In the genomic region with DNA sequence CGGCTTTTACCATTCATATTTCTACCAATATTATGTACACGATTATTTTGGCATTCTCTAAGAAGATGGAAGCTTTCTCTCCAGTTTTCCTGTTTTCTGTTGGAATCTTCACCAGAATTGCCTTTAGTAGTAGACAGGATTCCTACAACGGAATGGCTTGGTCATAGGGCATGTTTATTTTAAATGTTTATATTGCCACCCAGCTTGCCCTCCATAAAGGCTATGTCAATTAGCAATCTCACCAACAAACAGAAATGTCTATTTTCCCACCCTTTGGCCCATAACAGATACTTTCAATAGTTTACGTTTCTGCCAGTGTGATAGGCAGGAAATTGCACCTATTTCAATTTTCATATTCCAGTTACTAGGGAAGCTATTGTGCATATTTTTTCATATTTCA, we compare ENCODE assay signal across 33 cellular contexts.
"Had no signal": no experiment of that assay in that cellular context is flagged by ENCODE, and none has a peak within 500 bp of the region (broad histone marks: within the 10 kb centered on the region; RNA-seq: fewer than 3 reads in every experiment).

No MANE protein-coding gene starts in this region.

- H3K4me3 ChIP-seq: MG63 had no signal

- H3K36me3 ChIP-seq: MG63 had no signal

- H3K4me2 ChIP-seq: KMS-11 had no signal

- H3K9me3 ChIP-seq: MG63 had no signal

- H3K9ac ChIP-seq: KMS-11 had no signal

- DNase-seq: Karpas-422, Kasumi-1, MG63, MM.1S, MV-4-11, NCI-H1048, NCI-H1092, NCI-H1105, NCI-H1105 treated with DMSO at 0.1 percent for 48 hours, NCI-H1417, NCI-H1417 treated with DMSO at 0.1 percent for 48 hours, NCI-H1436, NCI-H1436 treated with DMSO at 0.1 percent for 48 hours, NCI-H146, NCI-H1694, NCI-H1694 treated with DMSO at 0.1 percent for 48 hours, NCI-H187, NCI-H187 treated with DMSO at 0.1 percent for 48 hours, NCI-H1930, NCI-H2029, NCI-H2029 treated with DMSO at 0.1 percent for 48 hours, NCI-H2081, NCI-H2081 treated with DMSO at 0.1 percent for 48 hours, NCI-H2107, NCI-H2171, NCI-H2171 treated with DMSO at 0.1 percent for 48 hours, NCI-H2227 treated with DMSO at 0.1 percent for 48 hours, NCI-H226, NCI-H345, NCI-H446, NCI-H446 treated with DMSO at 0.1 percent for 48 hours, NCI-H510A had no signal

- H3K27ac ChIP-seq: KMS-11 had no signal

- H3K27me3 ChIP-seq: MG63 had no signal
